ENCODE assay signal across 1 cellular context in genomic region chr1:197902454-197903195, GRCh38.
TF ChIP-seq lines count a peak whose summit lies in the region.

TSS of gene C1orf53 (plus strand) at chr1:197902630. CDS start at chr1:197902650, 20 bp downstream.

TF ChIP-seq in HepG2, 621 proteins besides CTCF, POLR2A, EP300 and RAD21 (continued from another document and continues in another):
- peak; percentile 58; the same call in 1 of the 2 replicates for TF ChIP-seq ELK4 (CRISPR knock-in tag; IDR thresholded peaks at IDR 0.05; ENCODE audit: borderline replicate concordance)
- TF ChIP-seq, protein P1, sequence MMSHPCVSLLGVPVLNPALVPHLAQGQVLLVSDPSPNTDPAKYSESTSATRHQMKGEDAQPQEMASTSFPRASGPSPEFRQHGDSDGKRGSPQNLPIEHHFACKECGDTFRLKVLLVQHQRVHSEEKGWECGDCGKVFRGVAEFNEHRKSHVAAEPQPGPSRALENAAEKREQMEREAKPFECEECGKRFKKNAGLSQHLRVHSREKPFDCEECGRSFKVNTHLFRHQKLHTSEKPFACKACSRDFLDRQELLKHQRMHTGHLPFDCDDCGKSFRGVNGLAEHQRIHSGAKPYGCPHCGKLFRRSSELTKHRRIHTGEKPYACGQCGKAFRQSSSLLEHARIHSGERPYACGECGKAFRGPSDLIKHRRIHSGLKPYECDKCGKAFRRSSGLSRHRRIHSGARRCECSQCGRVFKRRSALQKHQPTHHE (CRISPR knock-in tag; IDR thresholded peaks at IDR 0.05; ENCODE audit: borderline replicate concordance) = peak; percentile 92
- TF ChIP-seq, protein P2, sequence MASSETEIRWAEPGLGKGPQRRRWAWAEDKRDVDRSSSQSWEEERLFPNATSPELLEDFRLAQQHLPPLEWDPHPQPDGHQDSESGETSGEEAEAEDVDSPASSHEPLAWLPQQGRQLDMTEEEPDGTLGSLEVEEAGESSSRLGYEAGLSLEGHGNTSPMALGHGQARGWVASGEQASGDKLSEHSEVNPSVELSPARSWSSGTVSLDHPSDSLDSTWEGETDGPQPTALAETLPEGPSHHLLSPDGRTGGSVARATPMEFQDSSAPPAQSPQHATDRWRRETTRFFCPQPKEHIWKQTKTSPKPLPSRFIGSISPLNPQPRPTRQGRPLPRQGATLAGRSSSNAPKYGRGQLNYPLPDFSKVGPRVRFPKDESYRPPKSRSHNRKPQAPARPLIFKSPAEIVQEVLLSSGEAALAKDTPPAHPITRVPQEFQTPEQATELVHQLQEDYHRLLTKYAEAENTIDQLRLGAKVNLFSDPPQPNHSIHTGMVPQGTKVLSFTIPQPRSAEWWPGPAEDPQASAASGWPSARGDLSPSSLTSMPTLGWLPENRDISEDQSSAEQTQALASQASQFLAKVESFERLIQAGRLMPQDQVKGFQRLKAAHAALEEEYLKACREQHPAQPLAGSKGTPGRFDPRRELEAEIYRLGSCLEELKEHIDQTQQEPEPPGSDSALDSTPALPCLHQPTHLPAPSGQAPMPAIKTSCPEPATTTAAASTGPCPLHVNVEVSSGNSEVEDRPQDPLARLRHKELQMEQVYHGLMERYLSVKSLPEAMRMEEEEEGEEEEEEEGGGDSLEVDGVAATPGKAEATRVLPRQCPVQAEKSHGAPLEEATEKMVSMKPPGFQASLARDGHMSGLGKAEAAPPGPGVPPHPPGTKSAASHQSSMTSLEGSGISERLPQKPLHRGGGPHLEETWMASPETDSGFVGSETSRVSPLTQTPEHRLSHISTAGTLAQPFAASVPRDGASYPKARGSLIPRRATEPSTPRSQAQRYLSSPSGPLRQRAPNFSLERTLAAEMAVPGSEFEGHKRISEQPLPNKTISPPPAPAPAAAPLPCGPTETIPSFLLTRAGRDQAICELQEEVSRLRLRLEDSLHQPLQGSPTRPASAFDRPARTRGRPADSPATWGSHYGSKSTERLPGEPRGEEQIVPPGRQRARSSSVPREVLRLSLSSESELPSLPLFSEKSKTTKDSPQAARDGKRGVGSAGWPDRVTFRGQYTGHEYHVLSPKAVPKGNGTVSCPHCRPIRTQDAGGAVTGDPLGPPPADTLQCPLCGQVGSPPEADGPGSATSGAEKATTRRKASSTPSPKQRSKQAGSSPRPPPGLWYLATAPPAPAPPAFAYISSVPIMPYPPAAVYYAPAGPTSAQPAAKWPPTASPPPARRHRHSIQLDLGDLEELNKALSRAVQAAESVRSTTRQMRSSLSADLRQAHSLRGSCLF (CRISPR knock-in tag; IDR thresholded peaks at IDR 0.05; ENCODE audit: borderline replicate concordance) = no peak
- TF ChIP-seq ZNF770 (CRISPR knock-in tag; IDR thresholded peaks at IDR 0.05) = peak; percentile 81
- no peak for TF ChIP-seq MAFK (conservative IDR thresholded peaks at IDR 0.05 in 1 of 2, IDR thresholded peaks at IDR 0.05 in 1 of 2; ENCODE audit: low read length in 2 of 2)
- TF ChIP-seq ZNF362 (CRISPR knock-in tag; IDR thresholded peaks at IDR 0.05; ENCODE audit: borderline replicate concordance) = no peak; the same call in 1 of the 2 replicates
- TF ChIP-seq YY1 (IDR thresholded peaks at IDR 0.05; ENCODE audit: insufficient read depth, insufficient replicate concordance, low read depth, low read length) = peak; percentile 92
- TF ChIP-seq RORA (CRISPR knock-in tag; IDR thresholded peaks at IDR 0.05) = 0 out of 2 replicates have a peak, but pooled peaks have one; percentile 67
- peak; percentile 83 for TF ChIP-seq ZSCAN21 (CRISPR knock-in tag; IDR thresholded peaks at IDR 0.05; ENCODE audit: borderline replicate concordance)
- peak; percentile 52; the same call in 1 of the 2 replicates for TF ChIP-seq POLR2AphosphoS5 (IDR thresholded peaks at IDR 0.05; ENCODE audit: low read depth, low read length)
- no peak for TF ChIP-seq DPF2 (CRISPR knock-in tag; IDR thresholded peaks at IDR 0.05; ENCODE audit: borderline replicate concordance, low read depth)
- no peak for TF ChIP-seq ZZZ3 (CRISPR knock-in tag; IDR thresholded peaks at IDR 0.05; ENCODE audit: borderline replicate concordance)
- peak; percentile 83 for TF ChIP-seq ERF (CRISPR knock-in tag; IDR thresholded peaks at IDR 0.05)
- peak; percentile 99 for TF ChIP-seq BRF2 (CRISPR knock-in tag; IDR thresholded peaks at IDR 0.05)
- TF ChIP-seq IRX3 (CRISPR knock-in tag; IDR thresholded peaks at IDR 0.05; ENCODE audit: borderline replicate concordance, low read depth) = peak; percentile 89; the same call in 1 of the 2 replicates
- TF ChIP-seq FOXA3 (CRISPR knock-in tag; IDR thresholded peaks at IDR 0.05) = peak; percentile 43; the same call in 1 of the 2 replicates
- TF ChIP-seq THYN1 (CRISPR knock-in tag; IDR thresholded peaks at IDR 0.05; ENCODE audit: borderline replicate concordance, low read depth) = 0 out of 2 replicates have a peak, but pooled peaks have one; percentile 47
- no peak for TF ChIP-seq ZNF496 (CRISPR knock-in tag; IDR thresholded peaks at IDR 0.05; ENCODE audit: insufficient replicate concordance)
- TF ChIP-seq, protein P3, sequence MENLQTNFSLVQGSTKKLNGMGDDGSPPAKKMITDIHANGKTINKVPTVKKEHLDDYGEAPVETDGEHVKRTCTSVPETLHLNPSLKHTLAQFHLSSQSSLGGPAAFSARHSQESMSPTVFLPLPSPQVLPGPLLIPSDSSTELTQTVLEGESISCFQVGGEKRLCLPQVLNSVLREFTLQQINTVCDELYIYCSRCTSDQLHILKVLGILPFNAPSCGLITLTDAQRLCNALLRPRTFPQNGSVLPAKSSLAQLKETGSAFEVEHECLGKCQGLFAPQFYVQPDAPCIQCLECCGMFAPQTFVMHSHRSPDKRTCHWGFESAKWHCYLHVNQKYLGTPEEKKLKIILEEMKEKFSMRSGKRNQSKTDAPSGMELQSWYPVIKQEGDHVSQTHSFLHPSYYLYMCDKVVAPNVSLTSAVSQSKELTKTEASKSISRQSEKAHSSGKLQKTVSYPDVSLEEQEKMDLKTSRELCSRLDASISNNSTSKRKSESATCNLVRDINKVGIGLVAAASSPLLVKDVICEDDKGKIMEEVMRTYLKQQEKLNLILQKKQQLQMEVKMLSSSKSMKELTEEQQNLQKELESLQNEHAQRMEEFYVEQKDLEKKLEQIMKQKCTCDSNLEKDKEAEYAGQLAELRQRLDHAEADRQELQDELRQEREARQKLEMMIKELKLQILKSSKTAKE (CRISPR knock-in tag; IDR thresholded peaks at IDR 0.05; ENCODE audit: borderline replicate concordance) = peak; percentile 62; the same call in 1 of the 2 replicates
- TF ChIP-seq NFIB (CRISPR knock-in tag; IDR thresholded peaks at IDR 0.05; ENCODE audit: borderline replicate concordance) = no peak
- TF ChIP-seq ZFP82 (CRISPR knock-in tag; IDR thresholded peaks at IDR 0.05; ENCODE audit: borderline replicate concordance) = peak; percentile 86
- TF ChIP-seq ZGPAT (CRISPR knock-in tag; IDR thresholded peaks at IDR 0.05) = peak; percentile 89
- TF ChIP-seq, protein P4, sequence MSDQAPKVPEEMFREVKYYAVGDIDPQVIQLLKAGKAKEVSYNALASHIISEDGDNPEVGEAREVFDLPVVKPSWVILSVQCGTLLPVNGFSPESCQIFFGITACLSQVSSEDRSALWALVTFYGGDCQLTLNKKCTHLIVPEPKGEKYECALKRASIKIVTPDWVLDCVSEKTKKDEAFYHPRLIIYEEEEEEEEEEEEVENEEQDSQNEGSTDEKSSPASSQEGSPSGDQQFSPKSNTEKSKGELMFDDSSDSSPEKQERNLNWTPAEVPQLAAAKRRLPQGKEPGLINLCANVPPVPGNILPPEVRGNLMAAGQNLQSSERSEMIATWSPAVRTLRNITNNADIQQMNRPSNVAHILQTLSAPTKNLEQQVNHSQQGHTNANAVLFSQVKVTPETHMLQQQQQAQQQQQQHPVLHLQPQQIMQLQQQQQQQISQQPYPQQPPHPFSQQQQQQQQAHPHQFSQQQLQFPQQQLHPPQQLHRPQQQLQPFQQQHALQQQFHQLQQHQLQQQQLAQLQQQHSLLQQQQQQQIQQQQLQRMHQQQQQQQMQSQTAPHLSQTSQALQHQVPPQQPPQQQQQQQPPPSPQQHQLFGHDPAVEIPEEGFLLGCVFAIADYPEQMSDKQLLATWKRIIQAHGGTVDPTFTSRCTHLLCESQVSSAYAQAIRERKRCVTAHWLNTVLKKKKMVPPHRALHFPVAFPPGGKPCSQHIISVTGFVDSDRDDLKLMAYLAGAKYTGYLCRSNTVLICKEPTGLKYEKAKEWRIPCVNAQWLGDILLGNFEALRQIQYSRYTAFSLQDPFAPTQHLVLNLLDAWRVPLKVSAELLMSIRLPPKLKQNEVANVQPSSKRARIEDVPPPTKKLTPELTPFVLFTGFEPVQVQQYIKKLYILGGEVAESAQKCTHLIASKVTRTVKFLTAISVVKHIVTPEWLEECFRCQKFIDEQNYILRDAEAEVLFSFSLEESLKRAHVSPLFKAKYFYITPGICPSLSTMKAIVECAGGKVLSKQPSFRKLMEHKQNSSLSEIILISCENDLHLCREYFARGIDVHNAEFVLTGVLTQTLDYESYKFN (CRISPR knock-in tag; conservative IDR thresholded peaks at IDR 0.05) = peak; percentile 43
- no peak; the same call in 1 of the 2 replicates for TF ChIP-seq RNF219 (CRISPR knock-in tag; IDR thresholded peaks at IDR 0.05)
- TF ChIP-seq, protein P5, sequence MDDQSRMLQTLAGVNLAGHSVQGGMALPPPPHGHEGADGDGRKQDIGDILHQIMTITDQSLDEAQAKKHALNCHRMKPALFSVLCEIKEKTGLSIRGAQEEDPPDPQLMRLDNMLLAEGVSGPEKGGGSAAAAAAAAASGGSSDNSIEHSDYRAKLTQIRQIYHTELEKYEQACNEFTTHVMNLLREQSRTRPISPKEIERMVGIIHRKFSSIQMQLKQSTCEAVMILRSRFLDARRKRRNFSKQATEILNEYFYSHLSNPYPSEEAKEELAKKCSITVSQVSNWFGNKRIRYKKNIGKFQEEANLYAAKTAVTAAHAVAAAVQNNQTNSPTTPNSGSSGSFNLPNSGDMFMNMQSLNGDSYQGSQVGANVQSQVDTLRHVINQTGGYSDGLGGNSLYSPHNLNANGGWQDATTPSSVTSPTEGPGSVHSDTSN (CRISPR knock-in tag; IDR thresholded peaks at IDR 0.05; ENCODE audit: borderline replicate concordance) = no peak
- TF ChIP-seq JUN (CRISPR knock-in tag; IDR thresholded peaks at IDR 0.05) = 0 out of 2 replicates have a peak, but pooled peaks have one; percentile 15
- no peak for TF ChIP-seq ZNF510 (CRISPR knock-in tag; IDR thresholded peaks at IDR 0.05; ENCODE audit: low read depth)
